ENCODE assay signal across 8 cellular contexts in genomic region chr17:32518856-32519768, GRCh38.
DNase-seq lines count a peak whose midpoint lies in the region; ATAC-seq and TF ChIP-seq lines count a peak whose summit lies in the region.

No MANE protein-coding gene starts in this region.

- DNase-seq in DMS79 (lab: John Stamatoyannopoulos, UW) (peak; percentile 82), NCI-H1105 (lab: John Stamatoyannopoulos, UW) (peak; percentile 83), kidney tubule cell (ENCODE audit: low spot score) (peak; percentile 81), OCI-M2 (lab: John Stamatoyannopoulos, UW; ENCODE audit: unreplicated experiment) (no peak)
- DNase-seq in central memory CD8-positive, alpha-beta T cell (ENCODE audit: low spot score in 2 of 2) = peak in 1 of 2 donors; percentile 57
- DNase-seq in stimulated activated CD8-positive, alpha-beta memory T cell treated with anti-CD3 and anti-CD28 coated beads, Interleukin-12 subunit alpha, Interleukin-12 subunit beta, amount 100 ng/mL, for 4 hours (ENCODE audit: low read depth) = peak; percentile 42

- H3K27ac Mint-ChIP-seq in central memory CD8-positive, alpha-beta T cell (ENCODE audit: low read depth) = peak overlapping the region; percentile 89

- H3K4me1 Mint-ChIP-seq in central memory CD8-positive, alpha-beta T cell = peaks cover 68% of the 10 kb centered on the region

- no peaks in the 10 kb centered on the region for H3K27me3 Mint-ChIP-seq in central memory CD8-positive, alpha-beta T cell

- peak overlapping the region; percentile 59 for H3K27ac ChIP-seq in VCaP

- TF ChIP-seq CTCF in VCaP (conservative IDR thresholded peaks at IDR 0.05) = no peak; the same call in 1 of the 2 replicates

- peak; percentile 57 for ATAC-seq in central memory CD8-positive, alpha-beta T cell (replicated peaks; ENCODE audit: extremely low read depth, poor library complexity, severe bottlenecking)
- no peak for ATAC-seq in GM19397 (IDR thresholded peaks at IDR 0.05; ENCODE audit: unreplicated experiment)

- H3K4me3 Mint-ChIP-seq in central memory CD8-positive, alpha-beta T cell = peak overlapping the region; percentile 69

- H3K9me3 Mint-ChIP-seq in central memory CD8-positive, alpha-beta T cell = no peaks in the 10 kb centered on the region

- H3K36me3 Mint-ChIP-seq in central memory CD8-positive, alpha-beta T cell (ENCODE audit: insufficient read depth) = no peaks in the 10 kb centered on the region
